11 cellular contexts compared by ENCODE assay signal in genomic region chr6:81767163-81768000, GRCh38. TPM values are rescaled to one million over a fixed set of nuclear protein-coding genes. Genes with fewer than 3 reads are reported as not detected.
DNase-seq lines count a peak whose midpoint lies in the region; ATAC-seq and TF ChIP-seq lines count a peak whose summit lies in the region.
"Had no signal": no experiment of that assay in that cellular context is flagged by ENCODE, and none has a peak within 500 bp of the region (broad histone marks: within the 10 kb centered on the region; RNA-seq: fewer than 3 reads in every experiment).

No MANE protein-coding gene starts in this region.

- H3K9me3 Mint-ChIP-seq in type B pancreatic cell = no peaks in the 10 kb centered on the region
- H3K9me3 Mint-ChIP-seq in activated T-helper 17 cell treated with anti-CD3 and anti-CD28 coated beads, Interleukin-2, amount 50 U/mL, for 72 hours = no peaks in the 10 kb centered on the region

- H3K4me3 ChIP-seq in SJCRH30 = no peak overlapping the region; the same call in 1 of the 2 replicates
- H3K4me3 ChIP-seq: cardiac muscle cell, K562 had no signal

- peak; percentile 36 to 61 for DNase-seq in NOMO-1 (lab: John Stamatoyannopoulos, UW; ENCODE audit: unreplicated experiment in 2 of 2)
- no peak for DNase-seq in NOMO-1 treated with dmso at 0.1 percent for 144 hours (lab: John Stamatoyannopoulos, UW; ENCODE audit: unreplicated experiment)
- DNase-seq in SJCRH30 = peak; percentile 45 to 62
- peak; percentile 51 for DNase-seq in foreskin melanocyte
- DNase-seq in type B pancreatic cell (ENCODE audit: extremely low spot score, unreplicated experiment) = no peak
- no peak for DNase-seq in NCI-H2081 (lab: John Stamatoyannopoulos, UW)
- no peak for DNase-seq in activated CD4-positive, CD25-positive, alpha-beta regulatory T cell (lab: John Stamatoyannopoulos, UW)

- H3K36me3 ChIP-seq in SJCRH30 = no peaks in the 10 kb centered on the region
- H3K36me3 ChIP-seq: cardiac muscle cell had no signal

- peaks cover 53% of the 10 kb centered on the region for H3K4me1 Mint-ChIP-seq in type B pancreatic cell (ENCODE audit: unreplicated experiment)
- no peaks in the 10 kb centered on the region for H3K4me1 Mint-ChIP-seq in activated T-helper 17 cell treated with anti-CD3 and anti-CD28 coated beads, Interleukin-2, amount 50 U/mL, for 72 hours

- no peaks in the 10 kb centered on the region for H3K27me3 Mint-ChIP-seq in type B pancreatic cell
- H3K27me3 Mint-ChIP-seq in activated T-helper 17 cell treated with anti-CD3 and anti-CD28 coated beads, Interleukin-2, amount 50 U/mL, for 72 hours = peaks cover 14% of the 10 kb centered on the region

- H3K27me3 ChIP-seq in SJCRH30 = no peaks in the 10 kb centered on the region
- H3K27me3 ChIP-seq: cardiac muscle cell had no signal

- peak overlapping the region; percentile 61 for H3K27ac Mint-ChIP-seq in type B pancreatic cell
- no peak overlapping the region for H3K27ac Mint-ChIP-seq in activated T-helper 17 cell treated with anti-CD3 and anti-CD28 coated beads, Interleukin-2, amount 50 U/mL, for 72 hours

- ATAC-seq in activated T-helper 17 cell treated with anti-CD3 and anti-CD28 coated beads, Interleukin-2, amount 50 U/mL, for 72 hours (replicated peaks) = no peak
- ATAC-seq: K562 had no signal

- H3K9me3 ChIP-seq in SJCRH30 (replicated peaks) = no peaks in the 10 kb centered on the region

- H3K36me3 Mint-ChIP-seq in type B pancreatic cell = no peaks in the 10 kb centered on the region
- no peaks in the 10 kb centered on the region for H3K36me3 Mint-ChIP-seq in activated T-helper 17 cell treated with anti-CD3 and anti-CD28 coated beads, Interleukin-2, amount 50 U/mL, for 72 hours (ENCODE audit: low read depth)

- H3K4me3 Mint-ChIP-seq in type B pancreatic cell = peak overlapping the region; percentile 50
- H3K4me3 Mint-ChIP-seq in activated T-helper 17 cell treated with anti-CD3 and anti-CD28 coated beads, Interleukin-2, amount 50 U/mL, for 72 hours = no peak overlapping the region

- H3K27ac ChIP-seq in SJCRH30 = peak overlapping the region; percentile 15; the same call in 1 of the 2 replicates
- H3K27ac ChIP-seq: cardiac muscle cell had no signal

- TF ChIP-seq CTCF in type B pancreatic cell (conservative IDR thresholded peaks at IDR 0.05) = no peak

- peaks cover 29% of the 10 kb centered on the region for H3K4me1 ChIP-seq in SJCRH30

RNA-seq across cellular contexts. Expression of gene TENT5A, which starts 14.9 kb away (rescaled TPM):
- 11.5 and 13.0 TPM in 2 replicates for total RNA-seq in SJCRH30 (2014; rRNA removed; shearing (Covaris generic))
- 23.0 and 50.9 TPM in 2 replicates for total RNA-seq in type B pancreatic cell (ENCODE audit: low replicate concordance)
- under 1 TPM; 0.41 to 0.79 TPM for total RNA-seq in activated T-helper 17 cell treated with anti-CD3 and anti-CD28 coated beads, Interleukin-2, amount 50 U/mL, for 72 hours
- total RNA-seq: OCI-LY7 had no signal

Comparison
In these comparisons a context has a peak if more than half of its experiments do, and no peak if none do; other contexts are left out.
1. DNase-seq: peak in NOMO-1 (2 of 2), SJCRH30 (2 of 2) and foreskin melanocyte (single experiment); none in NOMO-1 treated with dmso at 0.1 percent for 144 hours (single experiment), type B pancreatic cell (single experiment), NCI-H2081 (0 of 2) and activated CD4-positive, CD25-positive, alpha-beta regulatory T cell (0 of 4).